ENCODE assay signal across 8 cellular contexts in genomic region chr6:111258615-111259088, GRCh38.
DNase-seq lines count a peak whose midpoint lies in the region; ATAC-seq and TF ChIP-seq lines count a peak whose summit lies in the region.

No MANE protein-coding gene starts in this region.

- TF ChIP-seq CTCF in LNCaP clone FGC (IDR thresholded peaks at IDR 0.05; ENCODE audit: control insufficient read depth, extremely low read depth, insufficient read depth) (no peak), dorsolateral prefrontal cortex (IDR thresholded peaks at IDR 0.05 in 54 of 56, conservative IDR thresholded peaks at IDR 0.05 in 2 of 56; ENCODE audit: low read depth in 1 of 56, partially characterized antibody in 56 of 56) (no peak), osteoblast (IDR thresholded peaks at IDR 0.05; ENCODE audit: extremely low read depth, low read depth, low read length) (no peak)

- H3K79me2 ChIP-seq in osteoblast (ENCODE audit: insufficient read depth, low read length) = peaks cover 27% of the 10 kb centered on the region

- no peaks in the 10 kb centered on the region for H3K9me3 ChIP-seq in CD4-positive, alpha-beta memory T cell (ENCODE audit: control insufficient read depth in 1 of 2, low read length in 2 of 2)
- H3K9me3 ChIP-seq in osteoblast (ENCODE audit: low read depth, low read length) = no peaks in the 10 kb centered on the region

- peaks cover under 1 to 7% of the 10 kb centered on the region in 2 donors for H3K36me3 Mint-ChIP-seq in CD4-positive, alpha-beta memory T cell

- H3K4me1 Mint-ChIP-seq in CD4-positive, alpha-beta memory T cell = peaks cover 15 to 34% (median 23%) of the 10 kb centered on the region in 4 donors

- peak overlapping the region in 1 of 2 donors; percentile 71 for H3K4me3 ChIP-seq in CD4-positive, alpha-beta memory T cell (ENCODE audit: low read length in 2 of 2)
- H3K4me3 ChIP-seq in LNCaP clone FGC (ENCODE audit: low read depth, low read length) (peak overlapping the region; percentile 72), dorsolateral prefrontal cortex (peak overlapping the region; percentile 61 to 100 (median 89)), osteoblast (ENCODE audit: insufficient read depth, low read length) (peak overlapping the region; percentile 91)

- intact Hi-C loops in CD4-positive, alpha-beta memory T cell (cut with micrococcal nuclease) = loop anchor here (1.0 to 10.0 kb wide), 14 partner anchors 171 to 1076 kb away; partner anchors contain the start of genes AMD1, CDC40, CDK19 and FAM229B
- intact Hi-C loops in dorsolateral prefrontal cortex (cut with DNase I) = loop anchor here (2.0 to 10.0 kb wide), 7 partner anchors 224 to 786 kb away; partner anchors contain the start of gene REV3L (in 1 of the 2)

- peaks cover 3 to 4% of the 10 kb centered on the region in 2 donors for H3K27me3 Mint-ChIP-seq in CD4-positive, alpha-beta memory T cell

- H2AFZ ChIP-seq in osteoblast (ENCODE audit: low read length) = peak overlapping the region; percentile 78

- H3K27me3 ChIP-seq in CD4-positive, alpha-beta memory T cell (ENCODE audit: insufficient read depth, low read length) = no peaks in the 10 kb centered on the region
- peaks cover 0 to 8% (median 0%) of the 10 kb centered on the region in 45 donors for H3K27me3 ChIP-seq in dorsolateral prefrontal cortex
- H3K27me3 ChIP-seq in osteoblast (ENCODE audit: insufficient read depth, low read length) = peaks cover 6% of the 10 kb centered on the region

- H3K27ac ChIP-seq in CD4-positive, alpha-beta memory T cell (ENCODE audit: low read depth, low read length) = peak overlapping the region; percentile 84
- H3K27ac ChIP-seq in dorsolateral prefrontal cortex = peak overlapping the region in 34 of 59 donors; percentile 1 to 87 (median 66)
- H3K27ac ChIP-seq in osteoblast (ENCODE audit: low read depth, low read length) = peak overlapping the region; percentile 88

- H3K36me3 ChIP-seq in CD4-positive, alpha-beta memory T cell (ENCODE audit: insufficient read depth, low read length) = peaks cover under 1% of the 10 kb centered on the region
- H3K36me3 ChIP-seq in osteoblast (ENCODE audit: insufficient read depth, low read length) = no peaks in the 10 kb centered on the region

- H3K4me2 ChIP-seq in osteoblast (ENCODE audit: insufficient read depth, low read length) = peak overlapping the region; percentile 89

- no peak for DNase-seq in CD4-positive, alpha-beta memory T cell
- no peak for DNase-seq in LNCaP clone FGC (ENCODE audit: low read depth)
- no peak for DNase-seq in dorsolateral prefrontal cortex
- DNase-seq in osteoblast (ENCODE audit: insufficient read length, low spot score, missing footprints) = peak; percentile 44
- DNase-seq in amygdala (lab: John Stamatoyannopoulos, UW) = no peak
- no peak for DNase-seq in HuH-7.5 (ENCODE audit: low spot score)

- H3K27ac Mint-ChIP-seq in CD4-positive, alpha-beta memory T cell = peak overlapping the region; percentile 87 to 98 (median 96)

- H3K4me3 Mint-ChIP-seq in CD4-positive, alpha-beta memory T cell = peak overlapping the region; percentile 84 to 90 (median 87)

- H4K20me1 ChIP-seq in osteoblast (ENCODE audit: insufficient read depth, low read length) = peaks cover 7% of the 10 kb centered on the region

- POLR2A ChIA-PET in CD4-positive, alpha-beta memory T cell (lab: Charles Lee; ENCODE audit: partially characterized antibody) = interaction anchor here (0.7 to 2.7 kb wide), 24 partner anchors 8 to 829 kb away, joined by 3 to 57 read pairs (median 4); partner anchors contain the start of genes AMD1, CDK19, FAM229B and REV3L

- H3K9me3 Mint-ChIP-seq in CD4-positive, alpha-beta memory T cell = no peaks in the 10 kb centered on the region

- no peak for ATAC-seq in GM21447 (IDR thresholded peaks at IDR 0.05; ENCODE audit: unreplicated experiment)
- no peak for ATAC-seq in HG03135 (IDR thresholded peaks at IDR 0.05; ENCODE audit: unreplicated experiment)

- CTCF ChIA-PET in CD4-positive, alpha-beta memory T cell (lab: Charles Lee; ENCODE audit: partially characterized antibody) = interaction anchor here (0.7 to 2.7 kb wide), 55 partner anchors 9 to 905 kb away, joined by 3 to 128 read pairs (median 4); partner anchors contain the start of genes AMD1, FAM229B, GTF3C6 and REV3L

- H3K4me1 ChIP-seq in CD4-positive, alpha-beta memory T cell (ENCODE audit: insufficient read depth, low read length) = peaks cover 35% of the 10 kb centered on the region
- peaks cover 16% of the 10 kb centered on the region for H3K4me1 ChIP-seq in osteoblast (ENCODE audit: insufficient read depth, low read length)
